23 cellular contexts compared by ENCODE assay signal in genomic region chr22:25546242-25546641, GRCh38.
"Had no signal": no experiment of that assay in that cellular context is flagged by ENCODE, and none has a peak within 500 bp of the region (broad histone marks: within the 10 kb centered on the region; RNA-seq: fewer than 3 reads in every experiment).

No MANE protein-coding gene starts in this region.

- H3K27ac ChIP-seq: SJSA1 had no signal

- H3K27me3 ChIP-seq: SJSA1 had no signal

- ATAC-seq: PC-3, WTC11 had no signal

- H3K9me3 ChIP-seq: SJSA1 had no signal

- H3K9me3 Mint-ChIP-seq: activated CD4-positive, alpha-beta T cell treated with anti-CD3 and anti-CD28 coated beads, Interleukin-2, amount 10 ng/mL, durations not matched to agents 24 days and 14 days; activated naive CD4-positive, alpha-beta T cell treated with anti-CD3 and anti-CD28 coated beads, Interleukin-2, amount 10 ng/mL, durations not matched to agents 7 days and 5 days; activated naive CD8-positive, alpha-beta T cell treated with anti-CD3 and anti-CD28 coated beads, Interleukin-2, amount 10 ng/mL, durations not matched to agents 7 days and 5 days; T-helper 1 cell treated with Interleukin-12 subunit alpha and Interleukin-12 subunit beta and Interleukin-4 antibody, amounts not matched to agents 30 μg/mL and 1 μg/mL, for 36 hours had no signal

- H3K36me3 ChIP-seq: SJSA1 had no signal

- H3K27me3 Mint-ChIP-seq: activated CD4-positive, alpha-beta T cell treated with anti-CD3 and anti-CD28 coated beads, Interleukin-2, amount 10 ng/mL, durations not matched to agents 24 days and 14 days; activated naive CD4-positive, alpha-beta T cell treated with anti-CD3 and anti-CD28 coated beads, Interleukin-2, amount 10 ng/mL, durations not matched to agents 7 days and 5 days; activated naive CD8-positive, alpha-beta T cell treated with anti-CD3 and anti-CD28 coated beads, Interleukin-2, amount 10 ng/mL, durations not matched to agents 7 days and 5 days had no signal

- H3K4me3 ChIP-seq: SJSA1 had no signal

- H3K4me3 Mint-ChIP-seq: activated CD4-positive, alpha-beta T cell treated with anti-CD3 and anti-CD28 coated beads, Interleukin-2, amount 10 ng/mL, durations not matched to agents 24 days and 14 days; activated naive CD4-positive, alpha-beta T cell treated with anti-CD3 and anti-CD28 coated beads, Interleukin-2, amount 10 ng/mL, durations not matched to agents 7 days and 5 days; activated naive CD8-positive, alpha-beta T cell treated with anti-CD3 and anti-CD28 coated beads, Interleukin-2, amount 10 ng/mL, durations not matched to agents 7 days and 5 days; T-helper 1 cell treated with Interleukin-12 subunit alpha and Interleukin-12 subunit beta and Interleukin-4 antibody, amounts not matched to agents 30 μg/mL and 1 μg/mL, for 36 hours; WTC11 had no signal

- H3K27ac Mint-ChIP-seq: activated CD4-positive, alpha-beta T cell treated with anti-CD3 and anti-CD28 coated beads, Interleukin-2, amount 10 ng/mL, durations not matched to agents 24 days and 14 days; activated naive CD4-positive, alpha-beta T cell treated with anti-CD3 and anti-CD28 coated beads, Interleukin-2, amount 10 ng/mL, durations not matched to agents 7 days and 5 days; activated T-helper 2 cell treated with anti-CD3 and anti-CD28 coated beads, Interferon-gamma antibody, Interleukin-2, Interleukin-4, amounts not matched to agents 10 μg/mL and 5 μg/mL and 100 μg/mL, durations not matched to agents 14 hours and 24 hours and 36 hours; T-helper 1 cell treated with Interleukin-12 subunit alpha and Interleukin-12 subunit beta and Interleukin-4 antibody, amounts not matched to agents 30 μg/mL and 1 μg/mL, for 36 hours; WTC11 had no signal

- H3K36me3 Mint-ChIP-seq: activated naive CD4-positive, alpha-beta T cell treated with anti-CD3 and anti-CD28 coated beads, Interleukin-2, amount 10 ng/mL, durations not matched to agents 7 days and 5 days had no signal

- DNase-seq: activated CD4-positive, alpha-beta T cell treated with anti-CD3 and anti-CD28 coated beads for 1 hour; activated CD4-positive, alpha-beta T cell treated with anti-CD3 and anti-CD28 coated beads, Interleukin-2, amount 10 ng/mL, durations not matched to agents 24 days and 14 days; activated CD4-positive, alpha-beta T cell treated with anti-CD3 and anti-CD28 coated beads, Interleukin-2, amount 50 U/mL, for 48 hours; activated gamma-delta T cell treated with Interleukin-2 at 50 U/mL for 16 hours; activated naive CD4-positive, alpha-beta T cell treated with anti-CD3 and anti-CD28 coated beads, Interleukin-2, amount 10 ng/mL, durations not matched to agents 7 days and 5 days; activated naive CD8-positive, alpha-beta T cell treated with anti-CD3 and anti-CD28 coated beads, Interleukin-2, amount 10 ng/mL, durations not matched to agents 7 days and 5 days; activated T-cell treated with anti-CD3 and anti-CD28 coated beads for 4 hours; activated T-cell treated with anti-CD3 and anti-CD28 coated beads, Interleukin-2, amount 50 U/mL, for 48 hours; aorta; central memory CD4-positive, alpha-beta T cell; NCI-H1092 treated with DMSO at 0.1 percent for 48 hours; NCI-H1436; NCI-H1694 treated with DMSO at 0.1 percent for 48 hours; NCI-H2029 treated with DMSO at 0.1 percent for 48 hours; NCI-H345; NCI-H510A; NK-92 treated with Interleukin-12 subunit alpha and Interleukin-12 subunit beta, amount 100 ng/mL, for 24 hours; PC-3; SHP77 had no signal
